Comparison of ENCODE assay signal across 29 cellular contexts in genomic region chr1:225525377-225525776, GRCh38.
"Had no signal": no experiment of that assay in that cellular context is flagged by ENCODE, and none has a peak within 500 bp of the region (broad histone marks: within the 10 kb centered on the region; RNA-seq: fewer than 3 reads in every experiment).

No MANE protein-coding gene starts in this region.

- H3K27me3 ChIP-seq: body of pancreas, colonic mucosa, heart left ventricle had no signal

- ATAC-seq: activated naive CD4-positive, alpha-beta T cell treated with anti-CD3 and anti-CD28 coated beads, Interleukin-2, amount 50 U/mL, for 72 hours; activated T-cell treated with anti-CD3 and anti-CD28 coated beads, Interleukin-2, amount 50 U/mL, for 72 hours; body of pancreas; T-helper 17 cell had no signal

- FAIRE-seq: endothelial cell of umbilical vein had no signal

- H3K4me1 Mint-ChIP-seq: activated CD4-positive, alpha-beta memory T cell treated with anti-CD3 and anti-CD28 coated beads, Interleukin-2, amount 10 ng/mL, durations not matched to agents 7 days and 5 days; activated CD4-positive, alpha-beta T cell treated with anti-CD3 and anti-CD28 coated beads, Interleukin-2, amount 10 ng/mL, durations not matched to agents 7 days and 5 days; activated naive CD4-positive, alpha-beta T cell treated with anti-CD3 and anti-CD28 coated beads, Interleukin-2, amount 10 ng/mL, durations not matched to agents 7 days and 5 days; activated naive CD8-positive, alpha-beta T cell treated with anti-CD3 and anti-CD28 coated beads, Interleukin-2, amount 10 ng/mL, durations not matched to agents 7 days and 5 days had no signal

- H3K27ac Mint-ChIP-seq: activated CD4-positive, alpha-beta memory T cell treated with anti-CD3 and anti-CD28 coated beads, Interleukin-2, amount 10 ng/mL, durations not matched to agents 7 days and 5 days; activated CD4-positive, alpha-beta T cell treated with anti-CD3 and anti-CD28 coated beads, Interleukin-2, amount 10 ng/mL, durations not matched to agents 7 days and 5 days; activated naive CD4-positive, alpha-beta T cell treated with anti-CD3 and anti-CD28 coated beads, Interleukin-2, amount 10 ng/mL, durations not matched to agents 7 days and 5 days; activated naive CD4-positive, alpha-beta T cell treated with anti-CD3 and anti-CD28 coated beads, Interleukin-2, amount 50 U/mL, for 72 hours; activated naive CD8-positive, alpha-beta T cell treated with anti-CD3 and anti-CD28 coated beads, Interleukin-2, amount 10 ng/mL, durations not matched to agents 7 days and 5 days; activated T-cell treated with anti-CD3 and anti-CD28 coated beads, Interleukin-2, amount 50 U/mL, for 24 hours; activated T-cell treated with anti-CD3 and anti-CD28 coated beads, Interleukin-2, amount 50 U/mL, for 72 hours; T-helper 17 cell; T-helper 2 cell treated with Interferon-gamma antibody and Interleukin-4, amounts not matched to agents 5 μg/mL and 100 μg/mL, for 36 hours had no signal

- DNase-seq: activated CD4-positive, alpha-beta memory T cell treated with anti-CD3 and anti-CD28 coated beads, Interleukin-2, amount 10 ng/mL, durations not matched to agents 7 days and 5 days; activated CD4-positive, alpha-beta T cell treated with anti-CD3 and anti-CD28 coated beads for 1 hour; activated CD4-positive, alpha-beta T cell treated with anti-CD3 and anti-CD28 coated beads for 4 hours; activated CD4-positive, alpha-beta T cell treated with anti-CD3 and anti-CD28 coated beads, Interleukin-2, amount 10 ng/mL, durations not matched to agents 7 days and 5 days; activated CD4-positive, alpha-beta T cell treated with anti-CD3 and anti-CD28 coated beads, Interleukin-2, amount 50 U/mL, for 4 hours; activated CD4-positive, CD25-positive, alpha-beta regulatory T cell; activated CD8-positive, alpha-beta memory T cell treated with anti-CD3 and anti-CD28 coated beads, Interleukin-2, amount 50 U/mL, for 48 hours; activated gamma-delta T cell; activated naive CD4-positive, alpha-beta T cell; activated naive CD4-positive, alpha-beta T cell treated with anti-CD3 and anti-CD28 coated beads, Interleukin-2, amount 10 ng/mL, durations not matched to agents 7 days and 5 days; activated naive CD8-positive, alpha-beta T cell treated with anti-CD3 and anti-CD28 coated beads, Interleukin-2, amount 10 ng/mL, durations not matched to agents 7 days and 5 days; activated T-cell treated with anti-CD3 and anti-CD28 coated beads for 4 hours; activated T-cell treated with anti-CD3 and anti-CD28 coated beads, Interleukin-2, amount 50 U/mL, for 24 hours; activated T-cell treated with anti-CD3 and anti-CD28 coated beads, Interleukin-2, amount 50 U/mL, for 72 hours; body of pancreas; caudate nucleus; colonic mucosa; effector CD8-positive, alpha-beta T cell; foreskin fibroblast; glutamatergic neuron; heart left ventricle; T-helper 1 cell; T-helper 17 cell; T1000; WERI-Rb-1 had no signal

- H3K9me3 ChIP-seq: body of pancreas, colonic mucosa, heart left ventricle had no signal

- H3K36me3 Mint-ChIP-seq: activated naive CD4-positive, alpha-beta T cell treated with anti-CD3 and anti-CD28 coated beads, Interleukin-2, amount 10 ng/mL, durations not matched to agents 7 days and 5 days; activated naive CD4-positive, alpha-beta T cell treated with anti-CD3 and anti-CD28 coated beads, Interleukin-2, amount 50 U/mL, for 72 hours; activated naive CD8-positive, alpha-beta T cell treated with anti-CD3 and anti-CD28 coated beads, Interleukin-2, amount 10 ng/mL, durations not matched to agents 7 days and 5 days had no signal

- H3K4me3 Mint-ChIP-seq: activated CD4-positive, alpha-beta memory T cell treated with anti-CD3 and anti-CD28 coated beads, Interleukin-2, amount 10 ng/mL, durations not matched to agents 7 days and 5 days; activated CD4-positive, alpha-beta T cell treated with anti-CD3 and anti-CD28 coated beads, Interleukin-2, amount 10 ng/mL, durations not matched to agents 7 days and 5 days; activated naive CD4-positive, alpha-beta T cell treated with anti-CD3 and anti-CD28 coated beads, Interleukin-2, amount 10 ng/mL, durations not matched to agents 7 days and 5 days; activated naive CD8-positive, alpha-beta T cell treated with anti-CD3 and anti-CD28 coated beads, Interleukin-2, amount 10 ng/mL, durations not matched to agents 7 days and 5 days; activated T-cell treated with anti-CD3 and anti-CD28 coated beads, Interleukin-2, amount 50 U/mL, for 24 hours; activated T-cell treated with anti-CD3 and anti-CD28 coated beads, Interleukin-2, amount 50 U/mL, for 72 hours; T-helper 17 cell; T-helper 2 cell treated with Interferon-gamma antibody and Interleukin-4, amounts not matched to agents 5 μg/mL and 100 μg/mL, for 36 hours had no signal

- H3K4me3 ChIP-seq: body of pancreas, colonic mucosa, heart left ventricle had no signal

- H3K9me3 Mint-ChIP-seq: activated CD4-positive, alpha-beta memory T cell treated with anti-CD3 and anti-CD28 coated beads, Interleukin-2, amount 10 ng/mL, durations not matched to agents 7 days and 5 days; activated CD4-positive, alpha-beta T cell treated with anti-CD3 and anti-CD28 coated beads, Interleukin-2, amount 10 ng/mL, durations not matched to agents 7 days and 5 days; activated naive CD4-positive, alpha-beta T cell treated with anti-CD3 and anti-CD28 coated beads, Interleukin-2, amount 10 ng/mL, durations not matched to agents 7 days and 5 days; activated naive CD4-positive, alpha-beta T cell treated with anti-CD3 and anti-CD28 coated beads, Interleukin-2, amount 50 U/mL, for 72 hours; activated naive CD8-positive, alpha-beta T cell treated with anti-CD3 and anti-CD28 coated beads, Interleukin-2, amount 10 ng/mL, durations not matched to agents 7 days and 5 days; activated T-cell treated with anti-CD3 and anti-CD28 coated beads, Interleukin-2, amount 50 U/mL, for 24 hours; activated T-cell treated with anti-CD3 and anti-CD28 coated beads, Interleukin-2, amount 50 U/mL, for 72 hours; T-helper 2 cell treated with Interferon-gamma antibody and Interleukin-4, amounts not matched to agents 5 μg/mL and 100 μg/mL, for 36 hours had no signal

- H3K27ac ChIP-seq: body of pancreas, colonic mucosa, epithelial cell of prostate, heart left ventricle, WERI-Rb-1 had no signal

- H3K36me3 ChIP-seq: colonic mucosa had no signal

- H3K4me1 ChIP-seq: colonic mucosa had no signal
